In genomic region chr19:14974488-14974887, GRCh38 we compare ENCODE assay signal across 8 cellular contexts. TPM values are rescaled to one million over a fixed set of nuclear protein-coding genes. Genes with fewer than 3 reads are reported as not detected.
"Had no signal": no experiment of that assay in that cellular context is flagged by ENCODE, and none has a peak within 500 bp of the region (broad histone marks: within the 10 kb centered on the region; RNA-seq: fewer than 3 reads in every experiment).

No MANE protein-coding gene starts in this region.

- FAIRE-seq: HTR-8/SVneo had no signal

- DNase-seq: KBM-7, KG1 had no signal

- H3K9ac ChIP-seq: KMS-11 had no signal

- H3K27ac ChIP-seq: HL-60, KMS-11 had no signal

- H3K4me2 ChIP-seq: KMS-11 had no signal

RNA-seq across cellular contexts. Expression of gene SLC1A6, which starts 5.2 kb away (rescaled TPM):
- total RNA-seq: HT-29, HT1080 had no signal
- polyA plus RNA-seq: IgD-negative memory B cell had no signal

RNA-seq across cellular contexts. Expression of gene OR7C2, which starts 33.2 kb away (rescaled TPM):
- total RNA-seq: HT-29, HT1080 had no signal
- polyA plus RNA-seq: IgD-negative memory B cell had no signal
